19 cellular contexts compared by ENCODE assay signal in genomic region chr11:69061713-69062053, GRCh38. TPM values are rescaled to one million over a fixed set of nuclear protein-coding genes. Genes with fewer than 3 reads are reported as not detected.
DNase-seq lines count a peak whose midpoint lies in the region; ATAC-seq and TF ChIP-seq lines count a peak whose summit lies in the region.
"Had no signal": no experiment of that assay in that cellular context is flagged by ENCODE, and none has a peak within 500 bp of the region (broad histone marks: within the 10 kb centered on the region; RNA-seq: fewer than 3 reads in every experiment).

No MANE protein-coding gene starts in this region.

- no peak for DNase-seq in activated naive CD8-positive, alpha-beta T cell treated with anti-CD3 and anti-CD28 coated beads for 36 hours
- DNase-seq in activated naive CD8-positive, alpha-beta T cell treated with anti-CD3 and anti-CD28 coated beads, Interleukin-2, amount 50 U/mL, for 24 hours, result no peak
- DNase-seq in memory B cell (ENCODE audit: low spot score in 2 of 2), result no peak
- no peak for DNase-seq in type B pancreatic cell (ENCODE audit: extremely low spot score, unreplicated experiment)
- DNase-seq in GM19240 (ENCODE audit: insufficient read length, low spot score), result no peak
- no peak for DNase-seq in NCI-H510A (lab: John Stamatoyannopoulos, UW)
- DNase-seq in MCF 10A (ENCODE audit: unreplicated experiment), result no peak
- DNase-seq: CD8-positive, alpha-beta memory T cell; IMR-90; MG63; NCI-H1048; NCI-H1436 treated with DMSO at 0.1 percent for 48 hours; NCI-H2029; NCI-H2171; NCI-H446; Peyer's patch had no signal

- no peaks in the 10 kb centered on the region for H3K4me1 Mint-ChIP-seq in activated naive CD8-positive, alpha-beta T cell treated with anti-CD3 and anti-CD28 coated beads for 36 hours
- no peaks in the 10 kb centered on the region for H3K4me1 Mint-ChIP-seq in activated naive CD8-positive, alpha-beta T cell treated with anti-CD3 and anti-CD28 coated beads, Interleukin-2, amount 50 U/mL, for 24 hours
- H3K4me1 Mint-ChIP-seq in brain, result no peaks in the 10 kb centered on the region
- H3K4me1 Mint-ChIP-seq in memory B cell, result peaks cover 4% of the 10 kb centered on the region
- no peaks in the 10 kb centered on the region for H3K4me1 Mint-ChIP-seq in type B pancreatic cell (ENCODE audit: unreplicated experiment)
- no peaks in the 10 kb centered on the region for H3K4me1 Mint-ChIP-seq in MCF 10A (ENCODE audit: insufficient read depth, unreplicated experiment)

- no peaks in the 10 kb centered on the region for H3K27me3 Mint-ChIP-seq in activated naive CD8-positive, alpha-beta T cell treated with anti-CD3 and anti-CD28 coated beads for 36 hours
- H3K27me3 Mint-ChIP-seq in activated naive CD8-positive, alpha-beta T cell treated with anti-CD3 and anti-CD28 coated beads, Interleukin-2, amount 50 U/mL, for 24 hours, result no peaks in the 10 kb centered on the region
- no peaks in the 10 kb centered on the region for H3K27me3 Mint-ChIP-seq in brain
- no peaks in the 10 kb centered on the region for H3K27me3 Mint-ChIP-seq in memory B cell
- H3K27me3 Mint-ChIP-seq in type B pancreatic cell, result no peaks in the 10 kb centered on the region
- no peaks in the 10 kb centered on the region for H3K27me3 Mint-ChIP-seq in MCF 10A (ENCODE audit: insufficient read depth, unreplicated experiment)
- H3K27me3 Mint-ChIP-seq: CD8-positive, alpha-beta memory T cell had no signal

- intact Hi-C loops in MCF 10A (cut with micrococcal nuclease), result no loop called here

- TF ChIP-seq CTCF in brain (conservative IDR thresholded peaks at IDR 0.05) (no peak), type B pancreatic cell (conservative IDR thresholded peaks at IDR 0.05) (no peak), MCF 10A (IDR thresholded peaks at IDR 0.05; ENCODE audit: unreplicated experiment) (no peak)

- POLR2A ChIA-PET in MCF 10A (lab: Yijun Ruan, JAX), result no interaction called here

- no peaks in the 10 kb centered on the region for H3K9me3 Mint-ChIP-seq in activated naive CD8-positive, alpha-beta T cell treated with anti-CD3 and anti-CD28 coated beads for 36 hours
- H3K9me3 Mint-ChIP-seq in activated naive CD8-positive, alpha-beta T cell treated with anti-CD3 and anti-CD28 coated beads, Interleukin-2, amount 50 U/mL, for 24 hours, result no peaks in the 10 kb centered on the region
- no peaks in the 10 kb centered on the region for H3K9me3 Mint-ChIP-seq in brain
- H3K9me3 Mint-ChIP-seq in memory B cell, result no peaks in the 10 kb centered on the region
- H3K9me3 Mint-ChIP-seq in type B pancreatic cell, result no peaks in the 10 kb centered on the region
- H3K9me3 Mint-ChIP-seq in MCF 10A (ENCODE audit: unreplicated experiment), result no peaks in the 10 kb centered on the region
- H3K9me3 Mint-ChIP-seq: CD8-positive, alpha-beta memory T cell had no signal

- ATAC-seq in activated naive CD8-positive, alpha-beta T cell treated with anti-CD3 and anti-CD28 coated beads, Interleukin-2, amount 50 U/mL, for 24 hours, result no peak
- ATAC-seq in memory B cell (ENCODE audit: low read depth), result no peak

- H3K36me3 Mint-ChIP-seq in activated naive CD8-positive, alpha-beta T cell treated with anti-CD3 and anti-CD28 coated beads for 36 hours, result no peaks in the 10 kb centered on the region
- no peaks in the 10 kb centered on the region for H3K36me3 Mint-ChIP-seq in activated naive CD8-positive, alpha-beta T cell treated with anti-CD3 and anti-CD28 coated beads, Interleukin-2, amount 50 U/mL, for 24 hours (ENCODE audit: low read depth)
- H3K36me3 Mint-ChIP-seq in brain, result no peaks in the 10 kb centered on the region
- H3K36me3 Mint-ChIP-seq in memory B cell, result peaks cover 3% of the 10 kb centered on the region
- no peaks in the 10 kb centered on the region for H3K36me3 Mint-ChIP-seq in type B pancreatic cell
- H3K36me3 Mint-ChIP-seq in MCF 10A (ENCODE audit: insufficient read depth, unreplicated experiment), result peaks cover 9% of the 10 kb centered on the region

- no peak overlapping the region for H3K4me3 Mint-ChIP-seq in activated naive CD8-positive, alpha-beta T cell treated with anti-CD3 and anti-CD28 coated beads for 36 hours
- H3K4me3 Mint-ChIP-seq in activated naive CD8-positive, alpha-beta T cell treated with anti-CD3 and anti-CD28 coated beads, Interleukin-2, amount 50 U/mL, for 24 hours, result no peak overlapping the region
- no peak overlapping the region for H3K4me3 Mint-ChIP-seq in brain
- H3K4me3 Mint-ChIP-seq in memory B cell, result no peak overlapping the region
- H3K4me3 Mint-ChIP-seq in type B pancreatic cell, result no peak overlapping the region
- H3K4me3 Mint-ChIP-seq in MCF 10A (ENCODE audit: unreplicated experiment), result no peak overlapping the region
- H3K4me3 Mint-ChIP-seq: CD8-positive, alpha-beta memory T cell had no signal

- BruUV-seq in MCF 10A (replicated peaks; lab: Mats Ljungman, UMichigan), result no TSS peak

- H3K27ac Mint-ChIP-seq in activated naive CD8-positive, alpha-beta T cell treated with anti-CD3 and anti-CD28 coated beads for 36 hours, result peak overlapping the region; percentile 39
- H3K27ac Mint-ChIP-seq in activated naive CD8-positive, alpha-beta T cell treated with anti-CD3 and anti-CD28 coated beads, Interleukin-2, amount 50 U/mL, for 24 hours, result no peak overlapping the region
- H3K27ac Mint-ChIP-seq in brain (peak overlapping the region in 4 of 5 experiments; percentile 17 to 65 (median 37)), memory B cell (peak overlapping the region; percentile 32), type B pancreatic cell (peak overlapping the region; percentile 50), MCF 10A (ENCODE audit: low read depth, unreplicated experiment) (no peak overlapping the region)

- CTCF ChIA-PET in MCF 10A (lab: Yijun Ruan, JAX), result no interaction called here

RNA-seq across cellular contexts. Expression of gene TPCN2, which starts 13.0 kb away (rescaled TPM):
- 10 to 100 TPM; 10.9 to 11.3 TPM for total RNA-seq in activated naive CD8-positive, alpha-beta T cell treated with anti-CD3 and anti-CD28 coated beads for 36 hours
- polyA plus RNA-seq in brain (ENCODE audit: insufficient read depth, low read depth, low replicate concordance), result 2.7 TPM
- total RNA-seq in type B pancreatic cell (ENCODE audit: low replicate concordance) (19.5 and 20.7 TPM in 2 replicates), MCF 10A (2022) (16.3 and 19.2 TPM in 2 replicates)

RNA-seq across cellular contexts. Expression of gene MRGPRF, which starts 48.6 kb away (rescaled TPM):
- not detected for total RNA-seq in activated naive CD8-positive, alpha-beta T cell treated with anti-CD3 and anti-CD28 coated beads for 36 hours
- polyA plus RNA-seq in brain (ENCODE audit: insufficient read depth, low read depth, low replicate concordance), result 2.3 TPM
- total RNA-seq in type B pancreatic cell (ENCODE audit: low replicate concordance), result 0.43 and 1.4 TPM in 2 replicates
- not detected in 2 replicates for total RNA-seq in MCF 10A (2022)
- total RNA-seq: CD8-positive, alpha-beta memory T cell; H4; HT1080 had no signal
- polyA plus RNA-seq: CD8-positive, alpha-beta memory T cell had no signal

Comparison
In these comparisons a context has a peak if more than half of its experiments do, and no peak if none do; other contexts are left out.
1. H3K27ac Mint-ChIP-seq: peak in activated naive CD8-positive, alpha-beta T cell treated with anti-CD3 and anti-CD28 coated beads for 36 hours (single experiment), brain (4 of 5), memory B cell (single experiment) and type B pancreatic cell (single experiment); none in activated naive CD8-positive, alpha-beta T cell treated with anti-CD3 and anti-CD28 coated beads, Interleukin-2, amount 50 U/mL, for 24 hours (single experiment) and MCF 10A (single experiment).